11 cellular contexts compared by ENCODE assay signal in the genomic region with DNA sequence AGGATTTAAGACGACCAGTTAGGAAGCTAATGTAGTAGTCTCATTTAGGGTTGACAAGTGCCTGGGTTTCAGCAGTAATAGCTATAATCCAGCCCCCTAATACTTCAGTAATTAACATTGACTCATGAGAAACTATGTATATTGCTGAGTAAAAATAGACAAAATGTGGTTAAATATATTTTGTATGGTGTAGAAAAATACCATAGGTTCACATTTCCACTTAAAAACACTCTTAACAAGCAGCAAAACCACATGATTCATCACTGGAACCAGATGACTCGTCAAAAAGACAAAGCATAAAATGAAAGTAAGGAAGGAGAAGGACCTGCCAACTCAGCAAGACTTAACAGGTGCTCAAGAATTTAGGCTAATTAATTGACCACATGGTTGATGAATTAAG.
A peak's percentile ranks its signal among the peaks of the same experiment; 100 is the strongest.
DNase-seq lines count a peak whose midpoint lies in the region; ATAC-seq lines count a peak whose summit lies in the region.
"Had no signal": no experiment of that assay in that cellular context is flagged by ENCODE, and none has a peak within 500 bp of the region (broad histone marks: within the 10 kb centered on the region; RNA-seq: fewer than 3 reads in every experiment).

No MANE protein-coding gene starts in this region.

- H4K20me1 ChIP-seq in BLaER1 treated with 17β-estradiol and CSF1 and Interleukin-3, amounts not matched to agents 10 nM and 100 nM, result no peaks in the 10 kb centered on the region

- H3K36me3 ChIP-seq in BLaER1 treated with 17β-estradiol and CSF1 and Interleukin-3, amounts not matched to agents 10 nM and 100 nM, result no peaks in the 10 kb centered on the region
- H3K36me3 ChIP-seq: adrenal gland, sigmoid colon had no signal

- DNase-seq in RPMI8226, result peak; percentile 86
- DNase-seq in activated T-cell treated with anti-CD3 and anti-CD28 coated beads, Interleukin-2, amount 50 U/mL, for 4 hours, result no peak
- DNase-seq in central memory CD4-positive, alpha-beta T cell, result no peak
- DNase-seq in DMS153 treated with DMSO at 0.1 percent for 48 hours (lab: John Stamatoyannopoulos, UW; ENCODE audit: unreplicated experiment), result no peak
- DNase-seq in T-helper 9 cell, result no peak
- DNase-seq: adrenal gland, sigmoid colon had no signal

- H3K4me3 ChIP-seq in BLaER1 treated with 17β-estradiol and CSF1 and Interleukin-3, amounts not matched to agents 10 nM and 100 nM, result no peak overlapping the region
- H3K4me3 ChIP-seq: adrenal gland, K562, sigmoid colon had no signal

- no peak overlapping the region for H3K4me3 Mint-ChIP-seq in activated T-cell treated with anti-CD3 and anti-CD28 coated beads, Interleukin-2, amount 50 U/mL, for 4 hours

- H3K4me2 ChIP-seq in BLaER1 treated with 17β-estradiol and CSF1 and Interleukin-3, amounts not matched to agents 10 nM and 100 nM, result peak overlapping the region in 6 of 11 experiments; percentile 6 to 35 (median 14); a peak in 5 of 22 replicates

- H3K9me3 ChIP-seq in BLaER1 treated with 17β-estradiol and CSF1 and Interleukin-3, amounts not matched to agents 10 nM and 100 nM (replicated peaks in 1 of 11), result peaks cover 0 to 11% (median 0%) of the 10 kb centered on the region in 11 experiments; a peak in 4 of 22 replicates
- H3K9me3 ChIP-seq: adrenal gland, sigmoid colon had no signal

- H3K27me3 Mint-ChIP-seq in activated T-cell treated with anti-CD3 and anti-CD28 coated beads, Interleukin-2, amount 50 U/mL, for 4 hours (ENCODE audit: low read depth), result no peaks in the 10 kb centered on the region

- H3K9me3 Mint-ChIP-seq in activated T-cell treated with anti-CD3 and anti-CD28 coated beads, Interleukin-2, amount 50 U/mL, for 4 hours, result peaks cover 5% of the 10 kb centered on the region

- no peaks in the 10 kb centered on the region for H3K27me3 ChIP-seq in BLaER1 treated with 17β-estradiol and CSF1 and Interleukin-3, amounts not matched to agents 10 nM and 100 nM
- H3K27me3 ChIP-seq: adrenal gland, sigmoid colon had no signal

- no peak overlapping the region for H3K27ac ChIP-seq in BLaER1 treated with 17β-estradiol and CSF1 and Interleukin-3, amounts not matched to agents 10 nM and 100 nM
- H3K27ac ChIP-seq: adrenal gland, sigmoid colon had no signal

- H3K9ac ChIP-seq in BLaER1 treated with 17β-estradiol and CSF1 and Interleukin-3, amounts not matched to agents 10 nM and 100 nM, result no peak overlapping the region

- ATAC-seq in GM18861 (IDR thresholded peaks at IDR 0.05; ENCODE audit: unreplicated experiment) (peak; percentile 61), HG03039 (IDR thresholded peaks at IDR 0.05; ENCODE audit: unreplicated experiment) (peak; percentile 83)
- ATAC-seq in activated T-cell treated with anti-CD3 and anti-CD28 coated beads, Interleukin-2, amount 50 U/mL, for 4 hours, result no peak
- ATAC-seq: K562 had no signal

- no peaks in the 10 kb centered on the region for H3K36me3 Mint-ChIP-seq in activated T-cell treated with anti-CD3 and anti-CD28 coated beads, Interleukin-2, amount 50 U/mL, for 4 hours (ENCODE audit: insufficient read depth)

- peaks cover 0 to 13% (median 6%) of the 10 kb centered on the region in 10 experiments; a peak in 10 of 20 replicates for H3K4me1 ChIP-seq in BLaER1 treated with 17β-estradiol and CSF1 and Interleukin-3, amounts not matched to agents 10 nM and 100 nM
- H3K4me1 ChIP-seq: adrenal gland, sigmoid colon had no signal

- H3K4me1 Mint-ChIP-seq in activated T-cell treated with anti-CD3 and anti-CD28 coated beads, Interleukin-2, amount 50 U/mL, for 4 hours (ENCODE audit: low read depth), result no peaks in the 10 kb centered on the region

Comparison
In these comparisons a context has a peak if more than half of its experiments do, and no peak if none do; other contexts are left out.
1. ATAC-seq: peak in GM18861 (single experiment) and HG03039 (single experiment); none in activated T-cell treated with anti-CD3 and anti-CD28 coated beads, Interleukin-2, amount 50 U/mL, for 4 hours (0 of 2).